8 cellular contexts compared by ENCODE assay signal in genomic region chr15:98177950-98178848, GRCh38.
DNase-seq lines count a peak whose midpoint lies in the region; ATAC-seq and TF ChIP-seq lines count a peak whose summit lies in the region.

No MANE protein-coding gene starts in this region.

- peak; percentile 37 for DNase-seq in D341Med (ENCODE audit: low spot score)
- peak; percentile 89 to 90 for DNase-seq in Kasumi-1 (lab: John Stamatoyannopoulos, UW)
- DNase-seq in SJCRH30 = peak; percentile 33 to 73
- DNase-seq in cardiac fibroblast (ENCODE audit: low read depth in 2 of 2) = peak; percentile 53 to 61
- DNase-seq in kidney epithelial cell (ENCODE audit: low read depth) = peak; percentile 26
- peak; percentile 20 to 44 for DNase-seq in stimulated activated naive CD8-positive, alpha-beta T cell treated with anti-CD3 and anti-CD28 coated beads, Interleukin-15, amount 100 ng/mL, for 72 hours

- peak; percentile 87 for ATAC-seq in GM19438 (IDR thresholded peaks at IDR 0.05; ENCODE audit: low read depth, unreplicated experiment)
- peak; percentile 84 for ATAC-seq in stimulated activated naive CD8-positive, alpha-beta T cell treated with anti-CD3 and anti-CD28 coated beads, Interleukin-15, amount 100 ng/mL, for 72 hours
- ATAC-seq in HG02852 (IDR thresholded peaks at IDR 0.05; ENCODE audit: unreplicated experiment) = no peak

- H3K36me3 ChIP-seq in SJCRH30 = no peaks in the 10 kb centered on the region
- H3K36me3 ChIP-seq in kidney epithelial cell (ENCODE audit: control insufficient read depth, insufficient read depth, low read length) = no peaks in the 10 kb centered on the region

- peaks cover 40% of the 10 kb centered on the region for H3K27me3 Mint-ChIP-seq in stimulated activated naive CD8-positive, alpha-beta T cell treated with anti-CD3 and anti-CD28 coated beads, Interleukin-15, amount 100 ng/mL, for 72 hours

- H3K27ac ChIP-seq in SJCRH30 = no peak overlapping the region

- TF ChIP-seq CTCF in cardiac fibroblast (IDR thresholded peaks at IDR 0.05; ENCODE audit: low read depth, low read length) (peak; percentile 58), kidney epithelial cell (IDR thresholded peaks at IDR 0.05; ENCODE audit: insufficient read depth, low read length, poor library complexity, severe bottlenecking) (peak; percentile 77)

- no peaks in the 10 kb centered on the region for H3K4me1 ChIP-seq in SJCRH30

- H3K27me3 ChIP-seq in SJCRH30 (peaks cover 9% of the 10 kb centered on the region; the same call in 1 of the 2 replicates), kidney epithelial cell (ENCODE audit: control insufficient read depth, insufficient read depth, low read length) (peaks cover 6% of the 10 kb centered on the region)

- H3K4me3 ChIP-seq in SJCRH30 (no peak overlapping the region), cardiac fibroblast (replicated peaks in 1 of 2; ENCODE audit: low read depth in 2 of 2, low read length in 2 of 2) (no peak overlapping the region), kidney epithelial cell (ENCODE audit: low read depth, low read length) (no peak overlapping the region)

- H3K9me3 Mint-ChIP-seq in stimulated activated naive CD8-positive, alpha-beta T cell treated with anti-CD3 and anti-CD28 coated beads, Interleukin-15, amount 100 ng/mL, for 72 hours = no peaks in the 10 kb centered on the region

- peak overlapping the region in 1 of 2 donors; percentile 39 for H3K27ac Mint-ChIP-seq in stimulated activated naive CD8-positive, alpha-beta T cell treated with anti-CD3 and anti-CD28 coated beads, Interleukin-15, amount 100 ng/mL, for 72 hours

- peaks cover 8% of the 10 kb centered on the region for H3K4me1 Mint-ChIP-seq in stimulated activated naive CD8-positive, alpha-beta T cell treated with anti-CD3 and anti-CD28 coated beads, Interleukin-15, amount 100 ng/mL, for 72 hours

- no peak overlapping the region for H3K4me3 Mint-ChIP-seq in stimulated activated naive CD8-positive, alpha-beta T cell treated with anti-CD3 and anti-CD28 coated beads, Interleukin-15, amount 100 ng/mL, for 72 hours

- H3K9me3 ChIP-seq in SJCRH30 (replicated peaks) = no peaks in the 10 kb centered on the region

Comparison
In these comparisons a context has a peak if more than half of its experiments do, and no peak if none do; other contexts are left out.
1. DNase-seq: peak in every context shown above with its lines; median percentile 90 in Kasumi-1; 57 in cardiac fibroblast; 53 in SJCRH30; 37 in D341Med; 32 in stimulated activated naive CD8-positive, alpha-beta T cell treated with anti-CD3 and anti-CD28 coated beads, Interleukin-15, amount 100 ng/mL, for 72 hours; 26 in kidney epithelial cell.